In genomic region chr1:151372411-151372934, GRCh38 we compare ENCODE assay signal across 9 cellular contexts. TPM values are rescaled to one million over a fixed set of nuclear protein-coding genes. Genes with fewer than 3 reads are reported as not detected.
DNase-seq lines count a peak whose midpoint lies in the region; ATAC-seq, FAIRE-seq and TF ChIP-seq lines count a peak whose summit lies in the region.
"Had no signal": no experiment of that assay in that cellular context is flagged by ENCODE, and none has a peak within 500 bp of the region (broad histone marks: within the 10 kb centered on the region; RNA-seq: fewer than 3 reads in every experiment).

Gene SELENBP1 (minus strand): TSS chr1:151372705. CDS start chr1:151372641, 64 bp downstream.

- H2AFZ ChIP-seq in mammary epithelial cell (ENCODE audit: low read depth, low read length) = no peak within 1 kb of the TSS

- H3K9me3 Mint-ChIP-seq in MCF 10A (ENCODE audit: unreplicated experiment) = no peaks in the 10 kb centered on the region
- H3K9me3 Mint-ChIP-seq: CD4-positive, CD25-positive, alpha-beta regulatory T cell had no signal

- 87% methylated on average over 3 of the region's 9 CpGs for WGBS in mammary epithelial cell (ENCODE audit: low coverage, missing lambda C conversion rate)

- DNase-seq in MCF 10A (ENCODE audit: unreplicated experiment) = peak; percentile 94
- DNase-seq in mammary epithelial cell = no peak
- DNase-seq in anterior cingulate cortex (lab: John Stamatoyannopoulos, UW) = peak in 53 of 58 donors; percentile 5 to 76 (median 53)
- DNase-seq in left ventricle myocardium superior = peak; percentile 88
- DNase-seq in pulmonary artery endothelial cell (ENCODE audit: low read depth, low spot score) = no peak
- no peak for DNase-seq in stimulated activated naive CD4-positive, alpha-beta T cell (lab: John Stamatoyannopoulos, UW)
- DNase-seq in activated CD4-positive, alpha-beta T cell treated with anti-CD3 and anti-CD28 coated beads for 4 hours = no peak
- DNase-seq in HTR-8/SVneo (ENCODE audit: insufficient read length, low spot score) = no peak
- DNase-seq: CD4-positive, CD25-positive, alpha-beta regulatory T cell had no signal

- H4K20me1 ChIP-seq in mammary epithelial cell (ENCODE audit: insufficient read depth, low read length) = no peaks in the 10 kb centered on the region

- H3K4me3 Mint-ChIP-seq in MCF 10A (ENCODE audit: unreplicated experiment) = peak within 1 kb of the TSS; percentile 69

- peak; percentile 90 for ATAC-seq in left ventricle myocardium superior

- no peaks in the 10 kb centered on the region for H3K36me3 ChIP-seq in mammary epithelial cell (ENCODE audit: insufficient read depth, low read length)

- peaks cover 2% of the 10 kb centered on the region for H3K27me3 ChIP-seq in mammary epithelial cell (ENCODE audit: insufficient read depth, low read length)

- no peaks in the 10 kb centered on the region for H3K36me3 Mint-ChIP-seq in MCF 10A (ENCODE audit: insufficient read depth, unreplicated experiment)
- H3K36me3 Mint-ChIP-seq: CD4-positive, CD25-positive, alpha-beta regulatory T cell had no signal

- CTCF ChIA-PET in MCF 10A (lab: Yijun Ruan, JAX) (interaction anchor here (0.6 to 4.4 kb wide), 9 partner anchors 9 to 505 kb away, joined by 3 to 28 read pairs (median 4); partner anchors contain the start of gene PSMB4), mammary epithelial cell (lab: Charles Lee; ENCODE audit: low non-redundant PET) (no interaction called here)

- no peaks in the 10 kb centered on the region for H3K9me3 ChIP-seq in mammary epithelial cell (replicated peaks; ENCODE audit: insufficient read depth, low read length)

- BruUV-seq in MCF 10A (replicated peaks; lab: Mats Ljungman, UMichigan) = no TSS peak
- no TSS peak for BruUV-seq in mammary epithelial cell (replicated peaks; lab: Mats Ljungman, UMichigan)

- peaks cover 8% of the 10 kb centered on the region for H3K27me3 Mint-ChIP-seq in MCF 10A (ENCODE audit: insufficient read depth, unreplicated experiment)
- H3K27me3 Mint-ChIP-seq: CD4-positive, CD25-positive, alpha-beta regulatory T cell had no signal

- dilution Hi-C loops in mammary epithelial cell (cut with HindIII; ENCODE audit: low sequenced_read_pairs) = no loop called here

- H3K27ac Mint-ChIP-seq in MCF 10A (ENCODE audit: low read depth, unreplicated experiment) = peak within 1 kb of the TSS; percentile 13

- H3K27ac ChIP-seq in mammary epithelial cell (ENCODE audit: insufficient read depth, low read depth, low read length) = no peak within 1 kb of the TSS

- no peak within 1 kb of the TSS for H3K4me3 ChIP-seq in mammary epithelial cell (replicated peaks in 1 of 3; ENCODE audit: insufficient read depth in 1 of 3, low read depth in 2 of 3, low read length in 3 of 3)

- H3K4me2 ChIP-seq in mammary epithelial cell (ENCODE audit: insufficient read depth, low read depth, low read length) = no peak within 1 kb of the TSS

- in situ Hi-C loops in mammary epithelial cell (cut with MboI; ENCODE audit: low sequenced_read_pairs in 2 of 2) = no loop called here

- H3K4me1 Mint-ChIP-seq in MCF 10A (ENCODE audit: insufficient read depth, unreplicated experiment) = peaks cover 25% of the 10 kb centered on the region
- H3K4me1 Mint-ChIP-seq: CD4-positive, CD25-positive, alpha-beta regulatory T cell had no signal

- intact Hi-C loops in MCF 10A (cut with micrococcal nuclease) (loop anchor here (2.0 kb wide), 1 partner anchor 26 kb away; the partner anchor contains the start of gene RFX5), mammary epithelial cell (cut with micrococcal nuclease) (no loop called here), left ventricle myocardium superior (cut with micrococcal nuclease) (no loop called here)

- POLR2A ChIA-PET in MCF 10A (lab: Yijun Ruan, JAX) = interaction anchor here (0.6 to 4.5 kb wide), 39 partner anchors 8 to 1104 kb away, joined by 3 to 60 read pairs (median 4); partner anchors contain the start of genes APH1A, CGN, MRPL9 and PI4KB

- no peaks in the 10 kb centered on the region for H3K79me2 ChIP-seq in mammary epithelial cell (ENCODE audit: insufficient read depth, low read length)

- H3K9ac ChIP-seq in mammary epithelial cell (ENCODE audit: insufficient read depth, low read length) = no peak within 1 kb of the TSS

- FAIRE-seq in HTR-8/SVneo (lab: Jason Lieb, UNC) = no peak

- H3K4me1 ChIP-seq in mammary epithelial cell (ENCODE audit: insufficient read depth, low read length) = no peaks in the 10 kb centered on the region

- TF ChIP-seq CTCF in MCF 10A (IDR thresholded peaks at IDR 0.05; ENCODE audit: unreplicated experiment) (no peak), mammary epithelial cell (conservative IDR thresholded peaks at IDR 0.05 in 1 of 2, IDR thresholded peaks at IDR 0.05 in 1 of 2; ENCODE audit: extremely low read depth in 1 of 2, insufficient read depth in 1 of 2, low read depth in 1 of 2, low read length in 2 of 2) (no peak)

RNA-seq across cellular contexts. Expression of gene SELENBP1, which starts in this region (rescaled TPM):
- total RNA-seq in MCF 10A (2022) = 8.2 and 11.6 TPM in 2 replicates
- total RNA-seq in mammary epithelial cell = 1 to 10 TPM in 1 of 2 donors, not detected in 1; 2.8 TPM
- polyA plus RNA-seq in mammary epithelial cell = not detected
- not detected for polyA minus RNA-seq in mammary epithelial cell
- total RNA-seq in left ventricle myocardium superior = 99.1 TPM
- 9.4 and 11.7 TPM in 2 replicates for total RNA-seq in pulmonary artery endothelial cell
- total RNA-seq: CD4-positive, CD25-positive, alpha-beta regulatory T cell had no signal
- polyA plus RNA-seq: CD4-positive, CD25-positive, alpha-beta regulatory T cell had no signal

Comparison
In these comparisons a context has a peak if more than half of its experiments do, and no peak if none do; other contexts are left out.
1. DNase-seq: peak in MCF 10A (single experiment), anterior cingulate cortex (53 of 58) and left ventricle myocardium superior (single experiment); none in mammary epithelial cell (single experiment), pulmonary artery endothelial cell (single experiment), stimulated activated naive CD4-positive, alpha-beta T cell (0 of 6), activated CD4-positive, alpha-beta T cell treated with anti-CD3 and anti-CD28 coated beads for 4 hours (0 of 2) and HTR-8/SVneo (single experiment).